ENCODE assay signal across 15 cellular contexts in the genomic region with DNA sequence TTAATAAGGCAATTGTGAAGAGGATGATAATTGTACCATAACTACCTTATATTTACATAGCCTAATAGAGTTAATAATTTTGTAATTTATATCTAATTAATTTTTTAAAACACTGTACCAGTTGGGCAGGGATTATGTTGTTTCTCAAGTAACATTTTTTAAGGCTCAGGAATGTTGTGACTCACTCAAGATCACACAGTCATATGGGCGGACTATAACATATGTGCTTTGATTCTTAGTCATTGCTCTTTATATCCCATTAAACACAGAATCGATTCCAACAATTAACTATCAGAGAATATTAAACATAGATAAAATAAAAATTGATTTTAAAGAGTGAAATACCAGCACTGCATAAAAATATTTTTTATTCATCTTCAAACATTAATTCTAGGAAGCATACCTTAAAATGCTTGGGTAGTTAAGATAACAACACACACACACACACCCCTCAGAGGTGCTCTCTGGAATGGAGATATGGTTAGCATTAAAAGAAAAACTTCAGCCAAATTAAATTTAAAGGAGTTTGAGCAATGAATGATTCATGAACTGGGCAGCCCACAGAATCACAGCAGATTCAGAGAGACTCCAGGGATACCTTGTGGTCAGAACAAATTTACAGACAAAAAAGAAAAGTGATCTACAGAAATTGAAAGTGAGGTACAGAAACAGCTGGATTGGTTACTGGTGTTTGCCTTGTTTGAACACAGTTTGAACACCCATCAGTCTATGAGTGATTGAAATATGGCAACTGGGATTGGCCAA.
DNase-seq lines count a peak whose midpoint lies in the region; ATAC-seq, FAIRE-seq and TF ChIP-seq lines count a peak whose summit lies in the region.
"Had no signal": no experiment of that assay in that cellular context is flagged by ENCODE, and none has a peak within 500 bp of the region (broad histone marks: within the 10 kb centered on the region; RNA-seq: fewer than 3 reads in every experiment).

No MANE protein-coding gene starts in this region.

- CTCF ChIA-PET in PC-3 (lab: Charles Lee) (no interaction called here), HepG2 (lab: Yijun Ruan, JAX; ENCODE audit: low intra/inter-chr PET ratio, low total read pairs) (no interaction called here)

- TF ChIP-seq EP300 in HepG2 (IDR thresholded peaks at IDR 0.05; ENCODE audit: low read depth in 2 of 2, low read length in 2 of 2) (no peak), HepG2 (CRISPR knock-in tag; IDR thresholded peaks at IDR 0.05; ENCODE audit: borderline replicate concordance) (no peak)

- H3K27ac Mint-ChIP-seq in glutamatergic neuron (ENCODE audit: unreplicated experiment) = no peak overlapping the region
- H3K27ac Mint-ChIP-seq: activated CD4-positive, alpha-beta T cell treated with anti-CD3 and anti-CD28 coated beads, Interleukin-2, amount 10 ng/mL, durations not matched to agents 7 days and 5 days; activated T-helper 1 cell treated with anti-CD3 and anti-CD28 coated beads, Interleukin-12 subunit alpha, Interleukin-12 subunit beta, Interleukin-2, Interleukin-4 antibody, amounts not matched to agents 30 ng/mL and 10 ng/mL and 1 ng/mL, durations not matched to agents 14 hours and 24 hours and 36 hours; brain had no signal

- H3K4me1 ChIP-seq in PC-3 (ENCODE audit: insufficient read depth, low read length) (peaks cover 35% of the 10 kb centered on the region), left lung (no peaks in the 10 kb centered on the region), HepG2 (ENCODE audit: insufficient read depth, low read length) (peaks cover 9% of the 10 kb centered on the region)

- peak overlapping the region; percentile 8; the same call in 1 of the 2 replicates for H2AFZ ChIP-seq in PC-3 (ENCODE audit: low read length)
- no peak overlapping the region for H2AFZ ChIP-seq in HepG2 (ENCODE audit: low read length)

- WGBS in HepG2 (ENCODE audit: low lambda C conversion rate) = 37% methylated on average over 2 of the region's 2 CpGs

- no peak overlapping the region for H3K4me3 Mint-ChIP-seq in glutamatergic neuron (ENCODE audit: unreplicated experiment)
- H3K4me3 Mint-ChIP-seq: activated CD4-positive, alpha-beta T cell treated with anti-CD3 and anti-CD28 coated beads, Interleukin-2, amount 10 ng/mL, durations not matched to agents 7 days and 5 days; activated T-helper 1 cell treated with anti-CD3 and anti-CD28 coated beads, Interleukin-12 subunit alpha, Interleukin-12 subunit beta, Interleukin-2, Interleukin-4 antibody, amounts not matched to agents 30 ng/mL and 10 ng/mL and 1 ng/mL, durations not matched to agents 14 hours and 24 hours and 36 hours; brain; neural crest cell had no signal

- peaks cover 2% of the 10 kb centered on the region for H3K27me3 Mint-ChIP-seq in glutamatergic neuron (ENCODE audit: unreplicated experiment)
- H3K27me3 Mint-ChIP-seq: activated CD4-positive, alpha-beta T cell treated with anti-CD3 and anti-CD28 coated beads, Interleukin-2, amount 10 ng/mL, durations not matched to agents 7 days and 5 days had no signal

- peak overlapping the region; percentile 50 for H3K9ac ChIP-seq in PC-3 (ENCODE audit: low read length)
- no peak overlapping the region for H3K9ac ChIP-seq in HepG2 (ENCODE audit: insufficient read depth, low read depth, low read length)

- H4K20me1 ChIP-seq in PC-3 (ENCODE audit: low read length) (no peaks in the 10 kb centered on the region), HepG2 (ENCODE audit: insufficient read depth, low read length) (no peaks in the 10 kb centered on the region)

- in situ Hi-C loops in HepG2 (cut with HindIII; ENCODE audit: extremely low pct_ligation_motif_present, low pct_unique_long_range_greater_than_20kb) = no loop called here

- no peak for TF ChIP-seq POLR2A in HepG2 (IDR thresholded peaks at IDR 0.05; ENCODE audit: insufficient read depth in 1 of 2, low read depth in 2 of 2, low read length in 2 of 2)

- peak overlapping the region; percentile 63 for H3K4me2 ChIP-seq in PC-3 (ENCODE audit: low read length)
- no peak overlapping the region for H3K4me2 ChIP-seq in HepG2 (ENCODE audit: low read depth, low read length)

- peak; percentile 76 for DNase-seq in EH (ENCODE audit: low read depth)
- DNase-seq in PC-3 = peak; percentile 88
- DNase-seq in choroid plexus epithelial cell (ENCODE audit: low read depth) = peak; percentile 64
- DNase-seq in non-pigmented ciliary epithelial cell (ENCODE audit: low read depth) = peak; percentile 17
- DNase-seq in glutamatergic neuron = no peak
- DNase-seq in left lung = no peak
- DNase-seq in HepG2 (ENCODE audit: low spot score) = no peak
- no peak for DNase-seq in head of caudate nucleus
- DNase-seq: activated CD4-positive, alpha-beta T cell treated with anti-CD3 and anti-CD28 coated beads, Interleukin-2, amount 10 ng/mL, durations not matched to agents 7 days and 5 days; NCI-H1105 treated with DMSO at 0.1 percent for 48 hours; NCI-H524 treated with DMSO at 0.1 percent for 48 hours; RPMI8226 had no signal

- H3K9me2 ChIP-seq in PC-3 (replicated peaks; ENCODE audit: low read length) = no peaks in the 10 kb centered on the region

- TF ChIP-seq CTCF in PC-3 (conservative IDR thresholded peaks at IDR 0.05; ENCODE audit: low read depth, low read length) = no peak
- TF ChIP-seq CTCF in choroid plexus epithelial cell (conservative IDR thresholded peaks at IDR 0.05; ENCODE audit: low read depth, low read length) = no peak
- TF ChIP-seq CTCF in glutamatergic neuron (IDR thresholded peaks at IDR 0.05; ENCODE audit: partially characterized antibody, unreplicated experiment) = no peak
- no peak for TF ChIP-seq CTCF in left lung (IDR thresholded peaks at IDR 0.05)
- no peak for TF ChIP-seq CTCF in HepG2 (CRISPR knock-in tag; IDR thresholded peaks at IDR 0.05)

- H3K9me3 Mint-ChIP-seq in glutamatergic neuron (ENCODE audit: unreplicated experiment) = peaks cover 2% of the 10 kb centered on the region

- H3K4me1 Mint-ChIP-seq in glutamatergic neuron (ENCODE audit: low read depth, unreplicated experiment) = no peaks in the 10 kb centered on the region
- H3K4me1 Mint-ChIP-seq: activated CD4-positive, alpha-beta T cell treated with anti-CD3 and anti-CD28 coated beads, Interleukin-2, amount 10 ng/mL, durations not matched to agents 7 days and 5 days; brain had no signal

- peak overlapping the region; percentile 94 for H3K27ac ChIP-seq in PC-3 (ENCODE audit: low read length)
- no peak overlapping the region for H3K27ac ChIP-seq in left lung
- no peak overlapping the region for H3K27ac ChIP-seq in HepG2 (ENCODE audit: extremely low read length, insufficient read depth, low read length)

- intact Hi-C loops in PC-3 (cut with micrococcal nuclease) = loop anchor here (5.0 to 10.0 kb wide), 3 partner anchors 65 to 870 kb away; partner anchors contain the start of gene ID2
- intact Hi-C loops in left lung (cut with DNase I) = no loop called here
- intact Hi-C loops in HepG2 (cut with micrococcal nuclease; ENCODE audit: unreplicated experiment) = no loop called here
- intact Hi-C loops in head of caudate nucleus (cut with DNase I) = no loop called here

- no peak for TF ChIP-seq RAD21 in HepG2 (CRISPR knock-in tag; IDR thresholded peaks at IDR 0.05)

- no peaks in the 10 kb centered on the region for H3K9me3 ChIP-seq in PC-3 (ENCODE audit: low read length)
- H3K9me3 ChIP-seq in left lung = no peaks in the 10 kb centered on the region
- no peaks in the 10 kb centered on the region for H3K9me3 ChIP-seq in HepG2 (ENCODE audit: low read length)

- H3K27me3 ChIP-seq in PC-3 (ENCODE audit: low read length) = no peaks in the 10 kb centered on the region
- H3K27me3 ChIP-seq in left lung = no peaks in the 10 kb centered on the region
- no peaks in the 10 kb centered on the region; a peak in 1 of 5 replicates for H3K27me3 ChIP-seq in HepG2 (ENCODE audit: control insufficient read depth in 1 of 2, insufficient read depth in 2 of 2, low read length in 2 of 2)

- peak overlapping the region; percentile 3; the same call in 1 of the 2 replicates for H3K4me3 ChIP-seq in PC-3 (ENCODE audit: low read length)
- no peak overlapping the region for H3K4me3 ChIP-seq in choroid plexus epithelial cell (ENCODE audit: low read depth, low read length)
- H3K4me3 ChIP-seq in left lung = no peak overlapping the region
- no peak overlapping the region for H3K4me3 ChIP-seq in HepG2 (replicated peaks in 1 of 3; ENCODE audit: insufficient read depth in 1 of 3, low read depth in 2 of 3, low read length in 3 of 3)

- H3K36me3 ChIP-seq in PC-3 (ENCODE audit: low read depth, low read length) (no peaks in the 10 kb centered on the region), left lung (no peaks in the 10 kb centered on the region), HepG2 (replicated peaks in 1 of 2; ENCODE audit: control insufficient read depth in 1 of 2, insufficient read depth in 2 of 2, low read length in 2 of 2) (no peaks in the 10 kb centered on the region)

- BruUV-seq in PC-3 (replicated peaks; lab: Mats Ljungman, UMichigan) (no TSS peak), HepG2 (replicated peaks; lab: Mats Ljungman, UMichigan) (no TSS peak)

- H3K36me3 Mint-ChIP-seq in glutamatergic neuron (ENCODE audit: unreplicated experiment) = no peaks in the 10 kb centered on the region
- H3K36me3 Mint-ChIP-seq: brain had no signal

- H3F3A ChIP-seq in PC-3 (ENCODE audit: low read length, unreplicated experiment) = peaks cover 18% of the 10 kb centered on the region

- H3K79me2 ChIP-seq in PC-3 (ENCODE audit: low read length) = no peaks in the 10 kb centered on the region
- no peaks in the 10 kb centered on the region for H3K79me2 ChIP-seq in HepG2 (ENCODE audit: insufficient read depth, low read length)

- ATAC-seq in PC-3 (peak; percentile 91), left lung (no peak), HepG2 (no peak)

- FAIRE-seq in HepG2 (lab: Jason Lieb, UNC) = no peak

- POLR2A ChIA-PET in PC-3 (lab: Charles Lee; ENCODE audit: unreplicated experiment) (no interaction called here), HepG2 (lab: Yijun Ruan, JAX) (no interaction called here)

TF ChIP-seq in HepG2, 621 proteins besides CTCF, POLR2A, EP300 and RAD21:
- TF ChIP-seq ZNF616 (CRISPR knock-in tag; IDR thresholded peaks at IDR 0.05; ENCODE audit: low read depth) = no peak
- no peak for TF ChIP-seq ATRX (CRISPR knock-in tag; IDR thresholded peaks at IDR 0.05; ENCODE audit: borderline replicate concordance)

Comparison
In these comparisons a context has a peak if more than half of its experiments do, and no peak if none do; other contexts are left out.
1. DNase-seq: peak in EH (single experiment), PC-3 (single experiment), choroid plexus epithelial cell (single experiment) and non-pigmented ciliary epithelial cell (single experiment); none in glutamatergic neuron (single experiment), left lung (0 of 2), HepG2 (single experiment) and head of caudate nucleus (0 of 42).